8 cellular contexts compared by ENCODE assay signal in the genomic region with DNA sequence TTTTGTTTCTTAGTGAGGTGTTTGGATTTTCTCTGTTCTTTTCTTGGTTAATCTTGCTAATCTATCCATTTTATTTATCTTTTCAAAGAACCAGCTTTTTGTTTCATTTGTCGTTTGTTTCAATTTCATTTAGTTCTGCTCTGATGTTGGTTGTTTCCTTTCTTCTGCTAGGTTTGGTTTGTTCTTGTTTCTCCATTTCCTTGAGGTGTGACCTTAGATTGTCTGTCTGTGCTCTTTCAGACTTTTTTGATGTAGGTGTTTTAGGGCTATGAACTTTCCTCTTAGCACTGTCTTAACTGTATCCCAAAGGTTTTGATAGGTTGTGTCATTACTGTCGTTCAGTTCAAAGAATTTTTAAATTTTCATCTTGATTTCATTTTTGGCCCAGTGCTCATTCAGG. TPM values are rescaled to one million over a fixed set of nuclear protein-coding genes. Genes with fewer than 3 reads are reported as not detected.
DNase-seq lines count a peak whose midpoint lies in the region; ATAC-seq lines count a peak whose summit lies in the region.
"Not testable (repeated sequence)": the region's sequence is repeated elsewhere in the genome, so short reads cannot be mapped to it uniquely, and the experiment has no call there.

No MANE protein-coding gene starts in this region.

- not testable (repeated sequence) for H3K27me3 ChIP-seq in CD4-positive, alpha-beta memory T cell (ENCODE audit: insufficient read depth, low read length); naive thymus-derived CD4-positive, alpha-beta T cell (ENCODE audit: control insufficient read depth in 2 of 2, insufficient read depth in 2 of 2, low read length in 2 of 2)

- POLR2A ChIA-PET in CD4-positive, alpha-beta memory T cell (lab: Charles Lee; ENCODE audit: partially characterized antibody) = interaction anchor here (0.7 to 3.3 kb wide), 5 partner anchors 11 to 52 kb away, joined by 3 to 19 read pairs (median 5); a partner anchor contains a TSS
- POLR2A ChIA-PET in T-cell (lab: Charles Lee) = interaction anchor here in 1 of 2 donors (0.6 kb wide), 1 partner anchor 16 kb away, joined by 3 read pairs; no protein-coding TSS in a partner anchor
- POLR2A ChIA-PET in activated CD4-positive, alpha-beta T cell treated with anti-CD3 and anti-CD28 coated beads, Interleukin-2, amount 10 ng/mL, durations not matched to agents 7 days and 5 days (lab: Charles Lee) = not testable (repeated sequence)
- POLR2A ChIA-PET in naive thymus-derived CD4-positive, alpha-beta T cell (lab: Charles Lee) = interaction anchor here (1.2 to 1.9 kb wide), 3 partner anchors 13 to 52 kb away, joined by 5 to 9 read pairs (median 6); a partner anchor contains a TSS

- peak in 4 of 5 donors; percentile 20 to 39 (median 27) for DNase-seq in CD4-positive, alpha-beta memory T cell
- not testable (repeated sequence) for DNase-seq in T-cell; activated CD4-positive, alpha-beta T cell treated with anti-CD3 and anti-CD28 coated beads, Interleukin-2, amount 10 ng/mL, durations not matched to agents 7 days and 5 days; activated T-cell treated with anti-CD3 and anti-CD28 coated beads, Interleukin-2, amount 50 U/mL, for 24 hours; activated naive CD4-positive, alpha-beta T cell treated with anti-CD3 and anti-CD28 coated beads for 36 hours; activated naive CD8-positive, alpha-beta T cell treated with anti-CD3 and anti-CD28 coated beads, Interleukin-2, amount 50 U/mL, for 24 hours; stimulated activated naive CD8-positive, alpha-beta T cell treated with anti-CD3 and anti-CD28 coated beads, Interleukin-15, amount 100 ng/mL, for 72 hours
- peak in 6 of 9 donors; percentile 16 to 61 (median 42) for DNase-seq in naive thymus-derived CD4-positive, alpha-beta T cell

- H3K9me3 ChIP-seq in CD4-positive, alpha-beta memory T cell (ENCODE audit: control insufficient read depth in 1 of 2, low read length in 2 of 2); naive thymus-derived CD4-positive, alpha-beta T cell (ENCODE audit: control insufficient read depth in 2 of 3, low read length in 3 of 3): not testable (repeated sequence)

- H3K36me3 Mint-ChIP-seq in CD4-positive, alpha-beta memory T cell = peaks cover 84 to 85% of the 10 kb centered on the region in 2 donors
- peaks cover 88% of the 10 kb centered on the region for H3K36me3 Mint-ChIP-seq in T-cell
- H3K36me3 Mint-ChIP-seq in activated CD4-positive, alpha-beta T cell treated with anti-CD3 and anti-CD28 coated beads, Interleukin-2, amount 10 ng/mL, durations not matched to agents 7 days and 5 days (ENCODE audit: low read depth) = peaks cover 98% of the 10 kb centered on the region
- peaks cover 100% of the 10 kb centered on the region for H3K36me3 Mint-ChIP-seq in activated T-cell treated with anti-CD3 and anti-CD28 coated beads, Interleukin-2, amount 50 U/mL, for 24 hours (ENCODE audit: low read depth)
- H3K36me3 Mint-ChIP-seq in activated naive CD4-positive, alpha-beta T cell treated with anti-CD3 and anti-CD28 coated beads for 36 hours (ENCODE audit: low read depth) = peaks cover 82% of the 10 kb centered on the region
- peaks cover 90% of the 10 kb centered on the region for H3K36me3 Mint-ChIP-seq in activated naive CD8-positive, alpha-beta T cell treated with anti-CD3 and anti-CD28 coated beads, Interleukin-2, amount 50 U/mL, for 24 hours (ENCODE audit: low read depth)
- peaks cover 33 to 96% (median 90%) of the 10 kb centered on the region in 5 donors for H3K36me3 Mint-ChIP-seq in naive thymus-derived CD4-positive, alpha-beta T cell

- peaks cover 23% of the 10 kb centered on the region for H3K36me3 ChIP-seq in CD4-positive, alpha-beta memory T cell (ENCODE audit: insufficient read depth, low read length)
- H3K36me3 ChIP-seq in naive thymus-derived CD4-positive, alpha-beta T cell (ENCODE audit: control insufficient read depth in 2 of 3, insufficient read depth in 3 of 3, low read length in 3 of 3) = peaks cover 0 to 29% (median 5%) of the 10 kb centered on the region in 3 experiments

- intact Hi-C loops in CD4-positive, alpha-beta memory T cell (cut with micrococcal nuclease) = not testable (repeated sequence)
- intact Hi-C loops in activated naive CD4-positive, alpha-beta T cell treated with anti-CD3 and anti-CD28 coated beads for 36 hours (cut with micrococcal nuclease) = loop anchor here (1.0 to 5.0 kb wide), 2 partner anchors 15 to 51 kb away; a partner anchor contains a TSS
- intact Hi-C loops in naive thymus-derived CD4-positive, alpha-beta T cell (cut with micrococcal nuclease) = loop anchor here (1.0 to 2.0 kb wide), 3 partner anchors 15 to 51 kb away; a partner anchor contains a TSS

- H3K27me3 Mint-ChIP-seq in CD4-positive, alpha-beta memory T cell; T-cell; activated CD4-positive, alpha-beta T cell treated with anti-CD3 and anti-CD28 coated beads, Interleukin-2, amount 10 ng/mL, durations not matched to agents 7 days and 5 days; activated T-cell treated with anti-CD3 and anti-CD28 coated beads, Interleukin-2, amount 50 U/mL, for 24 hours; activated naive CD4-positive, alpha-beta T cell treated with anti-CD3 and anti-CD28 coated beads for 36 hours (ENCODE audit: low read depth); activated naive CD8-positive, alpha-beta T cell treated with anti-CD3 and anti-CD28 coated beads, Interleukin-2, amount 50 U/mL, for 24 hours; naive thymus-derived CD4-positive, alpha-beta T cell; stimulated activated naive CD8-positive, alpha-beta T cell treated with anti-CD3 and anti-CD28 coated beads, Interleukin-15, amount 100 ng/mL, for 72 hours: not testable (repeated sequence)

- H3K4me3 Mint-ChIP-seq in CD4-positive, alpha-beta memory T cell = peak overlapping the region; percentile 14 to 78 (median 64)
- H3K4me3 Mint-ChIP-seq in T-cell = peak overlapping the region; percentile 40 to 59 (median 47)
- H3K4me3 Mint-ChIP-seq in activated CD4-positive, alpha-beta T cell treated with anti-CD3 and anti-CD28 coated beads, Interleukin-2, amount 10 ng/mL, durations not matched to agents 7 days and 5 days = peak overlapping the region; percentile 33
- H3K4me3 Mint-ChIP-seq in activated T-cell treated with anti-CD3 and anti-CD28 coated beads, Interleukin-2, amount 50 U/mL, for 24 hours = peak overlapping the region; percentile 19
- H3K4me3 Mint-ChIP-seq in activated naive CD4-positive, alpha-beta T cell treated with anti-CD3 and anti-CD28 coated beads for 36 hours; activated naive CD8-positive, alpha-beta T cell treated with anti-CD3 and anti-CD28 coated beads, Interleukin-2, amount 50 U/mL, for 24 hours: not testable (repeated sequence)
- peak overlapping the region; percentile 12 to 85 (median 76) for H3K4me3 Mint-ChIP-seq in naive thymus-derived CD4-positive, alpha-beta T cell
- H3K4me3 Mint-ChIP-seq in stimulated activated naive CD8-positive, alpha-beta T cell treated with anti-CD3 and anti-CD28 coated beads, Interleukin-15, amount 100 ng/mL, for 72 hours = peak overlapping the region; percentile 1

- not testable (repeated sequence) for H3K4me3 ChIP-seq in CD4-positive, alpha-beta memory T cell (ENCODE audit: low read length in 2 of 2); naive thymus-derived CD4-positive, alpha-beta T cell (ENCODE audit: low read length)

- peaks cover 58% of the 10 kb centered on the region for H3K4me1 ChIP-seq in CD4-positive, alpha-beta memory T cell (ENCODE audit: insufficient read depth, low read length)
- H3K4me1 ChIP-seq in naive thymus-derived CD4-positive, alpha-beta T cell (ENCODE audit: control insufficient read depth in 2 of 2, insufficient read depth in 2 of 2, low read length in 2 of 2) = peaks cover 29 to 50% of the 10 kb centered on the region in 2 donors

- not testable (repeated sequence) for H3K27ac ChIP-seq in CD4-positive, alpha-beta memory T cell (ENCODE audit: low read depth, low read length); naive thymus-derived CD4-positive, alpha-beta T cell (ENCODE audit: low read depth, low read length)

- peak; percentile 48 to 72 (median 65) for ATAC-seq in T-cell (replicated peaks in 1 of 4)
- ATAC-seq in activated naive CD8-positive, alpha-beta T cell treated with anti-CD3 and anti-CD28 coated beads, Interleukin-2, amount 50 U/mL, for 24 hours; naive thymus-derived CD4-positive, alpha-beta T cell; stimulated activated naive CD8-positive, alpha-beta T cell treated with anti-CD3 and anti-CD28 coated beads, Interleukin-15, amount 100 ng/mL, for 72 hours: not testable (repeated sequence)

- CTCF ChIA-PET in CD4-positive, alpha-beta memory T cell (lab: Charles Lee; ENCODE audit: partially characterized antibody) = interaction anchor here (0.9 to 3.8 kb wide), 2 partner anchors 15 to 52 kb away, joined by 3 to 11 read pairs; a partner anchor contains a TSS
- CTCF ChIA-PET in T-cell (lab: Charles Lee); activated CD4-positive, alpha-beta T cell treated with anti-CD3 and anti-CD28 coated beads, Interleukin-2, amount 10 ng/mL, durations not matched to agents 7 days and 5 days (lab: Charles Lee): not testable (repeated sequence)
- CTCF ChIA-PET in activated naive CD4-positive, alpha-beta T cell treated with anti-CD3 and anti-CD28 coated beads for 36 hours (lab: Charles Lee) = interaction anchor here (1.5 kb wide), 1 partner anchor 16 kb away, joined by 3 read pairs; no protein-coding TSS in a partner anchor
- CTCF ChIA-PET in naive thymus-derived CD4-positive, alpha-beta T cell (lab: Charles Lee) = interaction anchor here (0.6 to 0.9 kb wide), 3 partner anchors 9 to 60 kb away, joined by 3 read pairs; no protein-coding TSS in a partner anchor

- peaks cover 62 to 77% (median 70%) of the 10 kb centered on the region in 4 donors for H3K4me1 Mint-ChIP-seq in CD4-positive, alpha-beta memory T cell
- H3K4me1 Mint-ChIP-seq in T-cell = peaks cover 72 to 82% (median 75%) of the 10 kb centered on the region in 3 donors
- peaks cover 62% of the 10 kb centered on the region for H3K4me1 Mint-ChIP-seq in activated CD4-positive, alpha-beta T cell treated with anti-CD3 and anti-CD28 coated beads, Interleukin-2, amount 10 ng/mL, durations not matched to agents 7 days and 5 days
- H3K4me1 Mint-ChIP-seq in activated T-cell treated with anti-CD3 and anti-CD28 coated beads, Interleukin-2, amount 50 U/mL, for 24 hours (ENCODE audit: low read depth) = peaks cover 69% of the 10 kb centered on the region
- peaks cover 60% of the 10 kb centered on the region for H3K4me1 Mint-ChIP-seq in activated naive CD4-positive, alpha-beta T cell treated with anti-CD3 and anti-CD28 coated beads for 36 hours (ENCODE audit: low read depth)
- H3K4me1 Mint-ChIP-seq in activated naive CD8-positive, alpha-beta T cell treated with anti-CD3 and anti-CD28 coated beads, Interleukin-2, amount 50 U/mL, for 24 hours = peaks cover 62% of the 10 kb centered on the region
- H3K4me1 Mint-ChIP-seq in naive thymus-derived CD4-positive, alpha-beta T cell = peaks cover 45 to 84% (median 77%) of the 10 kb centered on the region in 7 donors
- peaks cover 67% of the 10 kb centered on the region for H3K4me1 Mint-ChIP-seq in stimulated activated naive CD8-positive, alpha-beta T cell treated with anti-CD3 and anti-CD28 coated beads, Interleukin-15, amount 100 ng/mL, for 72 hours

- peaks cover 3 to 18% (median 8%) of the 10 kb centered on the region in 8 donors for H3K9me3 Mint-ChIP-seq in CD4-positive, alpha-beta memory T cell
- H3K9me3 Mint-ChIP-seq in T-cell = peaks cover 8 to 19% (median 13%) of the 10 kb centered on the region in 3 donors
- peaks cover 62% of the 10 kb centered on the region for H3K9me3 Mint-ChIP-seq in activated CD4-positive, alpha-beta T cell treated with anti-CD3 and anti-CD28 coated beads, Interleukin-2, amount 10 ng/mL, durations not matched to agents 7 days and 5 days
- not testable (repeated sequence) for H3K9me3 Mint-ChIP-seq in activated T-cell treated with anti-CD3 and anti-CD28 coated beads, Interleukin-2, amount 50 U/mL, for 24 hours
- H3K9me3 Mint-ChIP-seq in activated naive CD4-positive, alpha-beta T cell treated with anti-CD3 and anti-CD28 coated beads for 36 hours = peaks cover 24% of the 10 kb centered on the region
- H3K9me3 Mint-ChIP-seq in activated naive CD8-positive, alpha-beta T cell treated with anti-CD3 and anti-CD28 coated beads, Interleukin-2, amount 50 U/mL, for 24 hours = peaks cover 27% of the 10 kb centered on the region
- peaks cover 7 to 51% (median 29%) of the 10 kb centered on the region in 11 donors for H3K9me3 Mint-ChIP-seq in naive thymus-derived CD4-positive, alpha-beta T cell
- peaks cover 26 to 47% of the 10 kb centered on the region in 2 donors for H3K9me3 Mint-ChIP-seq in stimulated activated naive CD8-positive, alpha-beta T cell treated with anti-CD3 and anti-CD28 coated beads, Interleukin-15, amount 100 ng/mL, for 72 hours

- H3K27ac Mint-ChIP-seq in CD4-positive, alpha-beta memory T cell = peak overlapping the region; percentile 33 to 90 (median 83)
- H3K27ac Mint-ChIP-seq in T-cell = peak overlapping the region; percentile 92 to 95
- H3K27ac Mint-ChIP-seq in activated CD4-positive, alpha-beta T cell treated with anti-CD3 and anti-CD28 coated beads, Interleukin-2, amount 10 ng/mL, durations not matched to agents 7 days and 5 days = peak overlapping the region; percentile 86
- H3K27ac Mint-ChIP-seq in activated T-cell treated with anti-CD3 and anti-CD28 coated beads, Interleukin-2, amount 50 U/mL, for 24 hours = peak overlapping the region; percentile 88
- H3K27ac Mint-ChIP-seq in activated naive CD4-positive, alpha-beta T cell treated with anti-CD3 and anti-CD28 coated beads for 36 hours = peak overlapping the region; percentile 73
- H3K27ac Mint-ChIP-seq in activated naive CD8-positive, alpha-beta T cell treated with anti-CD3 and anti-CD28 coated beads, Interleukin-2, amount 50 U/mL, for 24 hours = peak overlapping the region; percentile 35
- H3K27ac Mint-ChIP-seq in naive thymus-derived CD4-positive, alpha-beta T cell = peak overlapping the region; percentile 71 to 94 (median 85)
- peak overlapping the region in 1 of 2 donors; percentile 44 for H3K27ac Mint-ChIP-seq in stimulated activated naive CD8-positive, alpha-beta T cell treated with anti-CD3 and anti-CD28 coated beads, Interleukin-15, amount 100 ng/mL, for 72 hours

RNA-seq across cellular contexts. Expression of a gene that starts 51.5 kb away (rescaled TPM):
- 100 to 1,000 TPM in 1 of 2 experiments, 10 to 100 TPM in 1; 93.4 to 104 TPM for total RNA-seq in CD4-positive, alpha-beta memory T cell
- 10 to 100 TPM; 11.8 to 22.5 TPM for polyA plus RNA-seq in CD4-positive, alpha-beta memory T cell
- 10 to 100 TPM; 57.8 to 75.2 (median 72.6) TPM for total RNA-seq in T-cell
- total RNA-seq in activated CD4-positive, alpha-beta T cell treated with anti-CD3 and anti-CD28 coated beads, Interleukin-2, amount 10 ng/mL, durations not matched to agents 7 days and 5 days = 10 to 100 TPM; 38.2 to 40.0 TPM
- total RNA-seq in activated naive CD4-positive, alpha-beta T cell treated with anti-CD3 and anti-CD28 coated beads for 36 hours = 10 to 100 TPM; 29.0 to 29.3 TPM
- total RNA-seq in naive thymus-derived CD4-positive, alpha-beta T cell = 100 to 1,000 TPM in 2 of 5 experiments, 10 to 100 TPM in 3; 38.6 to 115 (median 77.3) TPM
- 10 to 100 TPM; 20.9 to 25.9 TPM for polyA plus RNA-seq in naive thymus-derived CD4-positive, alpha-beta T cell
